1 cellular context compared by ENCODE assay signal in genomic region chr1:84969489-84970250, GRCh38.
TF ChIP-seq lines count a peak whose summit lies in the region.

No MANE protein-coding gene starts in this region.

TF ChIP-seq in GM12878, 131 proteins besides CTCF, POLR2A, EP300 and RAD21 (continued from another document and continues in another):
- peak; percentile 59 for TF ChIP-seq ZNF687 (IDR thresholded peaks at IDR 0.05)
- no peak for TF ChIP-seq TAF1 (IDR thresholded peaks at IDR 0.05; ENCODE audit: borderline replicate concordance, low read depth, low read length)
- no peak for TF ChIP-seq ZNF217 (IDR thresholded peaks at IDR 0.05)
- no peak for TF ChIP-seq SIN3A (IDR thresholded peaks at IDR 0.05; ENCODE audit: low read depth, low read length)
- TF ChIP-seq RFX5 (IDR thresholded peaks at IDR 0.05; ENCODE audit: low read depth, low read length): no peak
- peak; percentile 83 for TF ChIP-seq MTA2 (IDR thresholded peaks at IDR 0.05; ENCODE audit: low read depth)
- no peak for TF ChIP-seq HCFC1 (IDR thresholded peaks at IDR 0.05; ENCODE audit: low read length)
- no peak for TF ChIP-seq E2F4 (IDR thresholded peaks at IDR 0.05; ENCODE audit: low read depth, low read length)
- TF ChIP-seq E4F1 (IDR thresholded peaks at IDR 0.05; ENCODE audit: borderline replicate concordance, partially characterized antibody): no peak
- TF ChIP-seq CHD4 (IDR thresholded peaks at IDR 0.05): no peak
- no peak for TF ChIP-seq ASH2L (IDR thresholded peaks at IDR 0.05; ENCODE audit: borderline replicate concordance, low read depth)
- no peak for TF ChIP-seq NFYA (IDR thresholded peaks at IDR 0.05; ENCODE audit: borderline replicate concordance, low read depth, low read length)
- TF ChIP-seq ZZZ3 (IDR thresholded peaks at IDR 0.05; ENCODE audit: control insufficient read depth, insufficient read length, low read depth): no peak
- peak; percentile 91 for TF ChIP-seq ZNF24 (IDR thresholded peaks at IDR 0.05)
- no peak for TF ChIP-seq ZNF384 (IDR thresholded peaks at IDR 0.05; ENCODE audit: borderline replicate concordance, low read depth, low read length)
- no peak; the same call in 1 of the 2 replicates for TF ChIP-seq PAX5 (IDR thresholded peaks at IDR 0.05; ENCODE audit: borderline replicate concordance, low read depth, low read length)
- no peak for TF ChIP-seq CBFB (IDR thresholded peaks at IDR 0.05; ENCODE audit: low read depth)
- TF ChIP-seq ELK1 (IDR thresholded peaks at IDR 0.05; ENCODE audit: low read depth, low read length): no peak
- no peak for TF ChIP-seq SMARCA5 (IDR thresholded peaks at IDR 0.05)
- TF ChIP-seq TARDBP (IDR thresholded peaks at IDR 0.05; ENCODE audit: borderline replicate concordance): no peak
- no peak for TF ChIP-seq NR2C2 (IDR thresholded peaks at IDR 0.05; ENCODE audit: borderline replicate concordance, control insufficient read depth, insufficient read length, low read depth)
- no peak for TF ChIP-seq ZBTB40 (IDR thresholded peaks at IDR 0.05; ENCODE audit: borderline replicate concordance)
- TF ChIP-seq RUNX3 (IDR thresholded peaks at IDR 0.05; ENCODE audit: low read length): peak; percentile 83
- TF ChIP-seq SMAD5 (IDR thresholded peaks at IDR 0.05; ENCODE audit: low read depth): no peak
- TF ChIP-seq PRDM15 (CRISPR knock-in tag; IDR thresholded peaks at IDR 0.05): no peak
- TF ChIP-seq SREBF2 (IDR thresholded peaks at IDR 0.05; ENCODE audit: low read length): no peak
- peak; percentile 51; the same call in 1 of the 2 replicates for TF ChIP-seq TCF12 (IDR thresholded peaks at IDR 0.05; ENCODE audit: low read depth, low read length)
- TF ChIP-seq MTA3 (IDR thresholded peaks at IDR 0.05; ENCODE audit: borderline replicate concordance, low read length): peak; percentile 69; the same call in 1 of the 2 replicates
- TF ChIP-seq MYC (IDR thresholded peaks at IDR 0.05; ENCODE audit: insufficient read depth, insufficient read length, insufficient replicate concordance, low read length, severe bottlenecking): no peak
- TF ChIP-seq JUND (IDR thresholded peaks at IDR 0.05; ENCODE audit: low read depth, low read length): peak; percentile 34; the same call in 1 of the 2 replicates
- TF ChIP-seq GATAD2B (conservative IDR thresholded peaks at IDR 0.05; ENCODE audit: low read depth): peak; percentile 93
- no peak for TF ChIP-seq ZBTB4 (CRISPR knock-in tag; IDR thresholded peaks at IDR 0.05)
- TF ChIP-seq ETV6 (conservative IDR thresholded peaks at IDR 0.05 in 1 of 2, IDR thresholded peaks at IDR 0.05 in 1 of 2; ENCODE audit: borderline replicate concordance in 1 of 2, low read depth in 1 of 2): peak in 1 of 2 experiments; percentile 80; a peak in 2 of 4 replicates
- TF ChIP-seq IRF4 (IDR thresholded peaks at IDR 0.05; ENCODE audit: low read depth, low read length): peak; percentile 86
- no peak for TF ChIP-seq SUPT20H (IDR thresholded peaks at IDR 0.05; ENCODE audit: borderline replicate concordance, control insufficient read depth, low read depth, low read length)
- no peak for TF ChIP-seq FOS (IDR thresholded peaks at IDR 0.05; ENCODE audit: borderline replicate concordance, extremely low read depth, insufficient read length)
- TF ChIP-seq CREM (IDR thresholded peaks at IDR 0.05; ENCODE audit: low read depth): no peak; the same call in 1 of the 2 replicates
- peak; percentile 84 for TF ChIP-seq EED (IDR thresholded peaks at IDR 0.05; ENCODE audit: low read depth)
